12 cellular contexts compared by ENCODE assay signal in genomic region chr13:107450931-107451330, GRCh38.
DNase-seq lines count a peak whose midpoint lies in the region; ATAC-seq and TF ChIP-seq lines count a peak whose summit lies in the region.
"Had no signal": no experiment of that assay in that cellular context is flagged by ENCODE, and none has a peak within 500 bp of the region (broad histone marks: within the 10 kb centered on the region; RNA-seq: fewer than 3 reads in every experiment).

No MANE protein-coding gene starts in this region.

- H3K27me3 Mint-ChIP-seq in natural killer cell (ENCODE audit: low read depth in 2 of 2), result no peaks in the 10 kb centered on the region
- no peaks in the 10 kb centered on the region for H3K27me3 Mint-ChIP-seq in activated CD4-positive, alpha-beta T cell treated with anti-CD3 and anti-CD28 coated beads, Interleukin-2, amount 10 ng/mL, durations not matched to agents 7 days and 5 days
- H3K27me3 Mint-ChIP-seq: effector memory CD8-positive, alpha-beta T cell had no signal

- H3K9me3 ChIP-seq in MG63, result peaks cover 22% of the 10 kb centered on the region
- H3K9me3 ChIP-seq: right lobe of liver had no signal

- TF ChIP-seq CTCF in choroid plexus epithelial cell (conservative IDR thresholded peaks at IDR 0.05; ENCODE audit: low read depth, low read length) (no peak), natural killer cell (IDR thresholded peaks at IDR 0.05) (no peak)

- ATAC-seq in natural killer cell (peak; percentile 44 to 91 (median 64)), GM21367 (IDR thresholded peaks at IDR 0.05; ENCODE audit: unreplicated experiment) (no peak)
- ATAC-seq: effector memory CD8-positive, alpha-beta T cell; right lobe of liver had no signal

- H3K36me3 Mint-ChIP-seq in natural killer cell, result no peaks in the 10 kb centered on the region
- no peaks in the 10 kb centered on the region for H3K36me3 Mint-ChIP-seq in activated CD4-positive, alpha-beta T cell treated with anti-CD3 and anti-CD28 coated beads, Interleukin-2, amount 10 ng/mL, durations not matched to agents 7 days and 5 days (ENCODE audit: low read depth)

- POLR2A ChIA-PET in activated CD4-positive, alpha-beta T cell treated with anti-CD3 and anti-CD28 coated beads, Interleukin-2, amount 10 ng/mL, durations not matched to agents 7 days and 5 days (lab: Charles Lee), result no interaction called here

- peak overlapping the region; percentile 19; the same call in 1 of the 2 replicates for H3K4me3 ChIP-seq in MG63
- no peak overlapping the region for H3K4me3 ChIP-seq in choroid plexus epithelial cell (ENCODE audit: low read depth, low read length)
- H3K4me3 ChIP-seq: right lobe of liver had no signal

- DNase-seq in CMK (ENCODE audit: low read depth) (peak; percentile 7), MG63 (peak; percentile 96), choroid plexus epithelial cell (ENCODE audit: low read depth) (peak; percentile 99), natural killer cell (no peak), NCI-H82 (lab: John Stamatoyannopoulos, UW) (no peak), NCI-H2029 treated with DMSO at 0.1 percent for 48 hours (lab: John Stamatoyannopoulos, UW) (no peak)
- DNase-seq in activated CD4-positive, alpha-beta T cell treated with anti-CD3 and anti-CD28 coated beads, Interleukin-2, amount 10 ng/mL, durations not matched to agents 7 days and 5 days, result no peak
- DNase-seq: effector memory CD8-positive, alpha-beta T cell; NCI-H345; right lobe of liver had no signal

- H3K27ac Mint-ChIP-seq in natural killer cell, result no peak overlapping the region
- no peak overlapping the region for H3K27ac Mint-ChIP-seq in activated CD4-positive, alpha-beta T cell treated with anti-CD3 and anti-CD28 coated beads, Interleukin-2, amount 10 ng/mL, durations not matched to agents 7 days and 5 days
- H3K27ac Mint-ChIP-seq: activated T-helper 1 cell treated with anti-CD3 and anti-CD28 coated beads, Interleukin-12 subunit alpha, Interleukin-12 subunit beta, Interleukin-2, Interleukin-4 antibody, amounts not matched to agents 30 ng/mL and 10 ng/mL and 1 ng/mL, durations not matched to agents 14 hours and 24 hours and 36 hours; effector memory CD8-positive, alpha-beta T cell had no signal

- intact Hi-C loops in natural killer cell (cut with micrococcal nuclease), result no loop called here

- peaks cover 24 to 27% of the 10 kb centered on the region in 2 donors for H3K4me1 Mint-ChIP-seq in natural killer cell
- H3K4me1 Mint-ChIP-seq in activated CD4-positive, alpha-beta T cell treated with anti-CD3 and anti-CD28 coated beads, Interleukin-2, amount 10 ng/mL, durations not matched to agents 7 days and 5 days, result peaks cover 3% of the 10 kb centered on the region

- H3K9me3 Mint-ChIP-seq in natural killer cell, result peaks cover 22 to 36% of the 10 kb centered on the region in 2 donors
- H3K9me3 Mint-ChIP-seq in activated CD4-positive, alpha-beta T cell treated with anti-CD3 and anti-CD28 coated beads, Interleukin-2, amount 10 ng/mL, durations not matched to agents 7 days and 5 days, result peaks cover 12% of the 10 kb centered on the region

- no peaks in the 10 kb centered on the region for H3K36me3 ChIP-seq in MG63
- H3K36me3 ChIP-seq: right lobe of liver had no signal

- CTCF ChIA-PET in activated CD4-positive, alpha-beta T cell treated with anti-CD3 and anti-CD28 coated beads, Interleukin-2, amount 10 ng/mL, durations not matched to agents 7 days and 5 days (lab: Charles Lee), result no interaction called here

- peak overlapping the region; percentile 49 for H3K4me3 Mint-ChIP-seq in natural killer cell
- H3K4me3 Mint-ChIP-seq in activated CD4-positive, alpha-beta T cell treated with anti-CD3 and anti-CD28 coated beads, Interleukin-2, amount 10 ng/mL, durations not matched to agents 7 days and 5 days, result no peak overlapping the region
- H3K4me3 Mint-ChIP-seq: activated T-helper 1 cell treated with anti-CD3 and anti-CD28 coated beads, Interleukin-12 subunit alpha, Interleukin-12 subunit beta, Interleukin-2, Interleukin-4 antibody, amounts not matched to agents 30 ng/mL and 10 ng/mL and 1 ng/mL, durations not matched to agents 14 hours and 24 hours and 36 hours; effector memory CD8-positive, alpha-beta T cell had no signal

- no peaks in the 10 kb centered on the region for H3K27me3 ChIP-seq in MG63
- H3K27me3 ChIP-seq: right lobe of liver had no signal

Comparison
In these comparisons a context has a peak if more than half of its experiments do, and no peak if none do; other contexts are left out.
1. DNase-seq: peak in CMK (single experiment), MG63 (single experiment) and choroid plexus epithelial cell (single experiment); none in natural killer cell (single experiment), NCI-H82 (single experiment), NCI-H2029 treated with DMSO at 0.1 percent for 48 hours (single experiment) and activated CD4-positive, alpha-beta T cell treated with anti-CD3 and anti-CD28 coated beads, Interleukin-2, amount 10 ng/mL, durations not matched to agents 7 days and 5 days (single experiment).